ENCODE assay signal across 10 cellular contexts in the genomic region with DNA sequence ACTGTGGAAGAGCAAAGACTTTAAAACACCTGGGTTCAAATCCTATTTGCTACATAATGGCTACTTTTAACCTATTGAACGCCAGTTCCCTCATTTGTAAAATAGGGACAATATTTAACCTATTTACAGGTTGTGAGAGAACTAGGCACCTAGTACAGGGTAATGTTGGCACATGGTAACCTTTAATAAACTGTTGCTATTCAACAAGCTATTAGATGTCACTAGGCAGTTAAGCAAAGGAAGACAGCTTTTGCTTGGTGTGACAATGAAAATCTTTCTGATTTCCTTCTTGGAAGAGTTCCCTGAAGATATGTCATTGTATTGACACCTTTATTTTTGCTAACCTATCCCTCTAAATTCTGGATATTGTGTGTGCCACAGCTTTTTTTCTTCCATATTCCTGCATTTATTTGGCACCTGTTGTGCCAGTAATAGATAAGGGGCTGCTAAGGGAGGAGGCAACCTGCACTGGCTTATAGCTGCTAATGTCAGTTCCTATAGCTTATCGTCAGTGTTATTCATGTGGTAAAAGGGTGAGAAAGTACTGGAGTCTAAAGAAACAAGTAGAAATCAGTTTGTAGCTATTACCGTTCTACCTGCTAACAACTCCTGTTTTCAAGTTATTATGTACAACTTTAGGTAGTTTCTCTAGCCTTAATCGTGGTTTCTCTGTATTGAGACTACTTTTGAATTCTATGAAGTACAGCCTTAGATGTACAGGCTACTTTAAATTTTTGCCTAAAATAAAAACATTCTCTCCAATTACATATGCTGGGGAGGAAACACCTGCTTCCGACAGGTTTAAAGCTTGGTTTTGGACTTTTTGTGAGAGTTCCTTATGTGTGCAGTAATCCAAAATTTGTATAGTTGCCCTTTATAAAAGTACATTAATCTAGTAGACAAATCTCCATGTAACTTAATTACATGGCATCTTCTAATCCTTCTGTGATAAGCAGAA. TPM values are rescaled to one million over a fixed set of nuclear protein-coding genes. Genes with fewer than 3 reads are reported as not detected.
A peak's percentile ranks its signal among the peaks of the same experiment; 100 is the strongest.
DNase-seq lines count a peak whose midpoint lies in the region; ATAC-seq lines count a peak whose summit lies in the region.
"Had no signal": no experiment of that assay in that cellular context is flagged by ENCODE, and none has a peak within 500 bp of the region (broad histone marks: within the 10 kb centered on the region; RNA-seq: fewer than 3 reads in every experiment).

No MANE protein-coding gene starts in this region.

- H3K4me1 Mint-ChIP-seq in natural killer cell treated with Interleukin-12 subunit alpha and Interleukin-12 subunit beta and Interleukin-15 and Interleukin-18, amount 100 ng/mL, for 72 hours (ENCODE audit: low read depth in 2 of 2), result peaks cover 58 to 70% of the 10 kb centered on the region in 2 donors

- H3K36me3 ChIP-seq in adipocyte (ENCODE audit: control insufficient read depth, insufficient read depth, low read length, severe bottlenecking), result peaks cover 41% of the 10 kb centered on the region

- peak overlapping the region; percentile 22 for H3K9ac ChIP-seq in adipocyte (ENCODE audit: low read length)

- H3K36me3 Mint-ChIP-seq in natural killer cell treated with Interleukin-12 subunit alpha and Interleukin-12 subunit beta and Interleukin-15 and Interleukin-18, amount 100 ng/mL, for 72 hours, result peaks cover 25% of the 10 kb centered on the region

- peak; percentile 51 for ATAC-seq in GM18498 (IDR thresholded peaks at IDR 0.05; ENCODE audit: unreplicated experiment)
- ATAC-seq in HG03432 (IDR thresholded peaks at IDR 0.05; ENCODE audit: unreplicated experiment), result peak; percentile 30
- peak in 1 of 2 donors; percentile 70 for ATAC-seq in natural killer cell treated with Interleukin-12 subunit alpha and Interleukin-12 subunit beta and Interleukin-15 and Interleukin-18, amount 100 ng/mL, for 72 hours
- no peak for ATAC-seq in HG02840 (IDR thresholded peaks at IDR 0.05; ENCODE audit: low FRiP score, unreplicated experiment)
- no peak for ATAC-seq in left lobe of liver
- ATAC-seq in HG03196 (IDR thresholded peaks at IDR 0.05; ENCODE audit: unreplicated experiment), result no peak
- no peak for ATAC-seq in GM21360 (IDR thresholded peaks at IDR 0.05; ENCODE audit: unreplicated experiment)

- no peaks in the 10 kb centered on the region for H3K27me3 Mint-ChIP-seq in natural killer cell treated with Interleukin-12 subunit alpha and Interleukin-12 subunit beta and Interleukin-15 and Interleukin-18, amount 100 ng/mL, for 72 hours

- peak overlapping the region; percentile 60 for H3K4me3 Mint-ChIP-seq in natural killer cell treated with Interleukin-12 subunit alpha and Interleukin-12 subunit beta and Interleukin-15 and Interleukin-18, amount 100 ng/mL, for 72 hours

- H3K4me1 ChIP-seq in adipocyte (ENCODE audit: control insufficient read depth, insufficient read depth, low read length), result peaks cover 68% of the 10 kb centered on the region

- DNase-seq in adipocyte (ENCODE audit: low read depth) (no peak), left lobe of liver (ENCODE audit: low spot score) (no peak)
- no peak for DNase-seq in natural killer cell treated with Interleukin-12 subunit alpha and Interleukin-12 subunit beta and Interleukin-15 and Interleukin-18, amount 100 ng/mL, for 72 hours (ENCODE audit: low spot score)
- DNase-seq: NCI-H1105; stimulated activated naive CD4-positive, alpha-beta T cell treated with Interleukin-2 at 50 U/mL for 16 hours had no signal

- no peaks in the 10 kb centered on the region for H3K9me3 ChIP-seq in adipocyte (ENCODE audit: control insufficient read depth, low read length)

- H3K27me3 ChIP-seq in adipocyte (replicated peaks; ENCODE audit: control insufficient read depth, insufficient read depth, low read length), result no peaks in the 10 kb centered on the region

- H3K9me3 Mint-ChIP-seq in natural killer cell treated with Interleukin-12 subunit alpha and Interleukin-12 subunit beta and Interleukin-15 and Interleukin-18, amount 100 ng/mL, for 72 hours, result no peaks in the 10 kb centered on the region

- peak overlapping the region; percentile 73 to 81 for H3K27ac Mint-ChIP-seq in natural killer cell treated with Interleukin-12 subunit alpha and Interleukin-12 subunit beta and Interleukin-15 and Interleukin-18, amount 100 ng/mL, for 72 hours

- peak overlapping the region; percentile 25 for H3K4me3 ChIP-seq in adipocyte (ENCODE audit: low read length)

RNA-seq across cellular contexts. Expression of a gene that starts 24.3 kb away (rescaled TPM):
- total RNA-seq in natural killer cell treated with Interleukin-12 subunit alpha and Interleukin-12 subunit beta and Interleukin-15 and Interleukin-18, amount 100 ng/mL, for 72 hours, result 100 to 1,000 TPM; 452 to 579 TPM
- 27.9 TPM for total RNA-seq in left lobe of liver

RNA-seq across cellular contexts. Expression of a gene that starts 42.6 kb away (rescaled TPM):
- 1 to 10 TPM; 8.8 TPM for total RNA-seq in natural killer cell treated with Interleukin-12 subunit alpha and Interleukin-12 subunit beta and Interleukin-15 and Interleukin-18, amount 100 ng/mL, for 72 hours
- total RNA-seq in left lobe of liver, result 1.4 TPM

Comparison
In these comparisons a context has a peak if more than half of its experiments do, and no peak if none do; other contexts are left out.
1. ATAC-seq: peak in GM18498 (single experiment) and HG03432 (single experiment); none in HG02840 (single experiment), left lobe of liver (single experiment), HG03196 (single experiment) and GM21360 (single experiment).
2. RNA of a gene that starts 24.3 kb away (total RNA-seq): 452 to 579 TPM in natural killer cell treated with Interleukin-12 subunit alpha and Interleukin-12 subunit beta and Interleukin-15 and Interleukin-18, amount 100 ng/mL, for 72 hours; 27.9 TPM in left lobe of liver (single experiment); every median in the first group is over 10 times any median in the second.